23 cellular contexts compared by ENCODE assay signal in genomic region chr12:66428261-66428660, GRCh38.
"Had no signal": no experiment of that assay in that cellular context is flagged by ENCODE, and none has a peak within 500 bp of the region (broad histone marks: within the 10 kb centered on the region; RNA-seq: fewer than 3 reads in every experiment).

No MANE protein-coding gene starts in this region.

- H3K27ac Mint-ChIP-seq: activated CD4-positive, alpha-beta memory T cell treated with anti-CD3 and anti-CD28 coated beads for 36 hours; activated CD8-positive, alpha-beta memory T cell treated with anti-CD3 and anti-CD28 coated beads, Interleukin-2, amount 10 ng/mL, durations not matched to agents 7 days and 5 days; activated CD8-positive, alpha-beta T cell treated with anti-CD3 and anti-CD28 coated beads, Interleukin-2, amount 10 ng/mL, durations not matched to agents 7 days and 5 days; activated naive CD4-positive, alpha-beta T cell treated with anti-CD3 and anti-CD28 coated beads, Interleukin-2, amount 10 ng/mL, durations not matched to agents 7 days and 5 days; activated naive CD4-positive, alpha-beta T cell treated with anti-CD3 and anti-CD28 coated beads, Interleukin-2, amount 50 U/mL, for 72 hours; activated naive CD8-positive, alpha-beta T cell treated with anti-CD3 and anti-CD28 coated beads, Interleukin-2, amount 10 ng/mL, durations not matched to agents 7 days and 5 days; activated T-cell treated with anti-CD3 and anti-CD28 coated beads, Interleukin-2, amount 50 U/mL, for 72 hours; T-helper 17 cell; T-helper 2 cell treated with Interferon-gamma antibody and Interleukin-4, amounts not matched to agents 5 μg/mL and 100 μg/mL, for 36 hours had no signal

- H3K4me3 Mint-ChIP-seq: activated CD4-positive, alpha-beta memory T cell treated with anti-CD3 and anti-CD28 coated beads for 36 hours; activated CD8-positive, alpha-beta memory T cell treated with anti-CD3 and anti-CD28 coated beads, Interleukin-2, amount 10 ng/mL, durations not matched to agents 7 days and 5 days; activated CD8-positive, alpha-beta T cell treated with anti-CD3 and anti-CD28 coated beads, Interleukin-2, amount 10 ng/mL, durations not matched to agents 7 days and 5 days; activated naive CD4-positive, alpha-beta T cell treated with anti-CD3 and anti-CD28 coated beads, Interleukin-2, amount 10 ng/mL, durations not matched to agents 7 days and 5 days; activated naive CD8-positive, alpha-beta T cell treated with anti-CD3 and anti-CD28 coated beads, Interleukin-2, amount 10 ng/mL, durations not matched to agents 7 days and 5 days; activated T-cell treated with anti-CD3 and anti-CD28 coated beads, Interleukin-2, amount 50 U/mL, for 72 hours; brain; T-helper 17 cell; T-helper 2 cell treated with Interferon-gamma antibody and Interleukin-4, amounts not matched to agents 5 μg/mL and 100 μg/mL, for 36 hours had no signal

- H3K27me3 Mint-ChIP-seq: activated CD4-positive, alpha-beta memory T cell treated with anti-CD3 and anti-CD28 coated beads for 36 hours; activated naive CD4-positive, alpha-beta T cell treated with anti-CD3 and anti-CD28 coated beads, Interleukin-2, amount 10 ng/mL, durations not matched to agents 7 days and 5 days; brain had no signal

- DNase-seq: activated CD4-positive, alpha-beta memory T cell treated with anti-CD3 and anti-CD28 coated beads for 36 hours; activated CD4-positive, alpha-beta T cell treated with anti-CD3 and anti-CD28 coated beads for 48 hours; activated CD8-positive, alpha-beta memory T cell treated with anti-CD3 and anti-CD28 coated beads, Interleukin-2, amount 10 ng/mL, durations not matched to agents 7 days and 5 days; activated CD8-positive, alpha-beta memory T cell treated with anti-CD3 and anti-CD28 coated beads, Interleukin-2, amount 50 U/mL, for 4 hours; activated CD8-positive, alpha-beta T cell treated with anti-CD3 and anti-CD28 coated beads, Interleukin-2, amount 10 ng/mL, durations not matched to agents 7 days and 5 days; activated gamma-delta T cell; activated naive CD4-positive, alpha-beta T cell; activated naive CD4-positive, alpha-beta T cell treated with anti-CD3 and anti-CD28 coated beads, Interleukin-2, amount 10 ng/mL, durations not matched to agents 7 days and 5 days; activated naive CD8-positive, alpha-beta T cell treated with anti-CD3 and anti-CD28 coated beads, Interleukin-2, amount 10 ng/mL, durations not matched to agents 7 days and 5 days; activated T-cell treated with anti-CD3 and anti-CD28 coated beads, Interleukin-2, amount 50 U/mL, for 1 hour; activated T-cell treated with anti-CD3 and anti-CD28 coated beads, Interleukin-2, amount 50 U/mL, for 72 hours; central memory CD4-positive, alpha-beta T cell; cerebellar nuclear complex; colonic mucosa; effector CD8-positive, alpha-beta T cell; esophagus squamous epithelium; glutamatergic neuron; T-helper 1 cell; T-helper 17 cell; T1000 had no signal

- H3K9me3 Mint-ChIP-seq: activated naive CD8-positive, alpha-beta T cell treated with anti-CD3 and anti-CD28 coated beads, Interleukin-2, amount 10 ng/mL, durations not matched to agents 7 days and 5 days had no signal

- H3K36me3 Mint-ChIP-seq: activated CD8-positive, alpha-beta memory T cell treated with anti-CD3 and anti-CD28 coated beads, Interleukin-2, amount 10 ng/mL, durations not matched to agents 7 days and 5 days; activated naive CD4-positive, alpha-beta T cell treated with anti-CD3 and anti-CD28 coated beads, Interleukin-2, amount 10 ng/mL, durations not matched to agents 7 days and 5 days; activated naive CD8-positive, alpha-beta T cell treated with anti-CD3 and anti-CD28 coated beads, Interleukin-2, amount 10 ng/mL, durations not matched to agents 7 days and 5 days had no signal

- ATAC-seq: activated CD8-positive, alpha-beta memory T cell treated with anti-CD3 and anti-CD28 coated beads, Interleukin-2, amount 10 ng/mL, durations not matched to agents 7 days and 5 days; activated CD8-positive, alpha-beta T cell treated with anti-CD3 and anti-CD28 coated beads, Interleukin-2, amount 10 ng/mL, durations not matched to agents 7 days and 5 days; activated naive CD4-positive, alpha-beta T cell treated with anti-CD3 and anti-CD28 coated beads, Interleukin-2, amount 50 U/mL, for 72 hours; activated T-cell treated with anti-CD3 and anti-CD28 coated beads, Interleukin-2, amount 50 U/mL, for 72 hours; T-helper 17 cell had no signal

- H3K4me1 Mint-ChIP-seq: activated CD8-positive, alpha-beta memory T cell treated with anti-CD3 and anti-CD28 coated beads, Interleukin-2, amount 10 ng/mL, durations not matched to agents 7 days and 5 days; activated naive CD4-positive, alpha-beta T cell treated with anti-CD3 and anti-CD28 coated beads, Interleukin-2, amount 10 ng/mL, durations not matched to agents 7 days and 5 days; activated naive CD8-positive, alpha-beta T cell treated with anti-CD3 and anti-CD28 coated beads, Interleukin-2, amount 10 ng/mL, durations not matched to agents 7 days and 5 days; T-helper 17 cell had no signal
